ENCODE assay signal across 8 cellular contexts in the genomic region with DNA sequence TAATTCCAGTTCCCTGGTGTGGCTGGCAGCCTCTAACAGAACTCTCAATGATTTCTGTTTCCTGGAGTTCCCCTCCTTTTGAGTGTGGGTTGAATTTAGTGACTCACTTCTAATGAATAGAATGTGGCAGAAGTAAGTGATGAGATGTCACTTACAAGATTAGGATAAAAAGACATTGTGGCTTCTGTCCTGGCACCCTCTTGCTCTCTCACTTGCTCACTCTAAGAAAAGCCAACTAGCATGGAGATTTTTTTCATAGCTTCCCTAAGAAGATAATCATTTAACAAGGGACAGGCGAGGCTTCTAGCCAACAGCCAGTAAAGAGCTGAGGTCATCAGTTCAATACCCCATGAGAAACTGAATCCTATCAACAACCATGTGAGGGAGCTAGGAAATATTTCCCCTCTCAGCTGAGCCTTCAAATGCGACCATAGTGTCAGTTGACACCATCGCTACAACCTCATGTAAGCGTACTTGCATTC.
DNase-seq lines count a peak whose midpoint lies in the region; ATAC-seq, FAIRE-seq and TF ChIP-seq lines count a peak whose summit lies in the region.

No MANE protein-coding gene starts in this region.

- no peak overlapping the region for H3K23ac ChIP-seq in mesenchymal stem cell (ENCODE audit: low read length in 2 of 2)

- H3K36me3 ChIP-seq in HCT116 (ENCODE audit: control insufficient read depth in 1 of 2, insufficient read depth in 2 of 2, low read length in 2 of 2), result no peaks in the 10 kb centered on the region
- H3K36me3 ChIP-seq in mesenchymal stem cell (ENCODE audit: control insufficient read depth in 1 of 2, insufficient read depth in 2 of 2, low read depth in 1 of 2, low read length in 2 of 2), result no peaks in the 10 kb centered on the region
- no peaks in the 10 kb centered on the region for H3K36me3 ChIP-seq in hepatocyte (replicated peaks; ENCODE audit: insufficient read depth, low read depth)

- H4K8ac ChIP-seq in mesenchymal stem cell (ENCODE audit: low read length), result no peak overlapping the region

- H3K4ac ChIP-seq in mesenchymal stem cell (ENCODE audit: low read depth in 1 of 2, low read length in 2 of 2), result peak overlapping the region in 1 of 2 experiments; percentile 17

- BruUV-seq in HCT116 (replicated peaks; lab: Mats Ljungman, UMichigan), result no TSS peak

- H2BK15ac ChIP-seq in mesenchymal stem cell (ENCODE audit: low read depth, poor library complexity, severe bottlenecking), result no peak overlapping the region

- H3K9me2 ChIP-seq in HCT116 (ENCODE audit: insufficient read depth), result no peaks in the 10 kb centered on the region; the same call in 1 of the 2 replicates
- H3K9me2 ChIP-seq in hepatocyte (replicated peaks; ENCODE audit: insufficient read depth), result no peaks in the 10 kb centered on the region

- H2BK12ac ChIP-seq in mesenchymal stem cell (ENCODE audit: low read length in 2 of 2), result peak overlapping the region in 1 of 2 experiments; percentile 37

- H4K91ac ChIP-seq in mesenchymal stem cell (ENCODE audit: low read length), result no peak overlapping the region

- ATAC-seq in HCT116 (peak; percentile 82), SK-N-SH treated with all-trans-retinoic acid at 6 μM for 48 hours (peak; percentile 66), HG03460 (IDR thresholded peaks at IDR 0.05; ENCODE audit: unreplicated experiment) (no peak)

- H4K20me1 ChIP-seq in HCT116 (ENCODE audit: insufficient read depth) (no peaks in the 10 kb centered on the region), hepatocyte (ENCODE audit: insufficient read depth, poor library complexity, severe bottlenecking) (no peaks in the 10 kb centered on the region)

- H3K4me2 ChIP-seq in HCT116 (ENCODE audit: low read length) (peak overlapping the region; percentile 52), mesenchymal stem cell (ENCODE audit: low read length, poor library complexity, severe bottlenecking) (no peak overlapping the region), hepatocyte (no peak overlapping the region)

- H2AFZ ChIP-seq in HCT116 (ENCODE audit: low read depth, low read length, poor library complexity, severe bottlenecking), result peak overlapping the region; percentile 77
- no peak overlapping the region for H2AFZ ChIP-seq in mesenchymal stem cell (ENCODE audit: low read depth, low read length)
- H2AFZ ChIP-seq in hepatocyte, result no peak overlapping the region

- no peaks in the 10 kb centered on the region for H3K79me1 ChIP-seq in mesenchymal stem cell (replicated peaks; ENCODE audit: low read length, poor library complexity, severe bottlenecking)

- no peak overlapping the region for H3K14ac ChIP-seq in mesenchymal stem cell (ENCODE audit: low read length in 2 of 2)

- POLR2A ChIA-PET in HCT116 (lab: Charles Lee), result interaction anchor here (1.1 to 1.4 kb wide), 2 partner anchors 10 to 281 kb away, joined by 3 to 4 read pairs; a partner anchor contains a TSS

- H3K79me2 ChIP-seq in HCT116 (ENCODE audit: insufficient read depth, low read length), result no peaks in the 10 kb centered on the region
- no peaks in the 10 kb centered on the region for H3K79me2 ChIP-seq in hepatocyte

- H3K9ac ChIP-seq in HCT116 (ENCODE audit: low read length) (0 out of 2 replicates have a peak overlapping the region, but pooled peaks have one; percentile 13), mesenchymal stem cell (ENCODE audit: low read length) (peak overlapping the region; percentile 61)

- peak; percentile 30 for TF ChIP-seq RAD21 in HCT116 (IDR thresholded peaks at IDR 0.05; ENCODE audit: low read depth)

- peak; percentile 13 for FAIRE-seq in GM12891 (lab: Jason Lieb, UNC)

- H3K18ac ChIP-seq in mesenchymal stem cell (ENCODE audit: low read depth in 1 of 2, low read length in 2 of 2), result no peak overlapping the region

- DNase-seq in GM12891 (ENCODE audit: insufficient read length, low spot score) (no peak), HCT116 (ENCODE audit: low read depth, low spot score) (peak; percentile 70), mesenchymal stem cell (peak; percentile 78), hepatocyte (ENCODE audit: low spot score) (no peak), posterior vena cava (ENCODE audit: low spot score) (no peak), SW 1271 (lab: John Stamatoyannopoulos, UW) (no peak)

- no peak overlapping the region for H2BK120ac ChIP-seq in mesenchymal stem cell (ENCODE audit: low read depth, low read length)

- RAD21 ChIA-PET in HCT116 (lab: Charles Lee; ENCODE audit: low non-redundant PET in 1 of 2, low total read pairs in 2 of 2, uncharacterized antibody in 2 of 2, unreplicated experiment in 2 of 2), result interaction anchor here in 1 of 2 experiments (0.6 kb wide), 1 partner anchor 94 kb away, joined by 3 read pairs; no protein-coding TSS in a partner anchor

- TF ChIP-seq POLR2A in GM12891 (IDR thresholded peaks at IDR 0.05; ENCODE audit: low read depth, low read length) (no peak), HCT116 (IDR thresholded peaks at IDR 0.05; ENCODE audit: borderline replicate concordance, extremely low read depth, insufficient read depth, insufficient read length) (no peak)

- intact Hi-C loops in HCT116 (cut with micrococcal nuclease) (no loop called here), posterior vena cava (cut with DNase I) (no loop called here)

- H3K27me3 ChIP-seq in HCT116 (ENCODE audit: insufficient read depth, low read length) (no peaks in the 10 kb centered on the region), mesenchymal stem cell (ENCODE audit: control insufficient read depth in 1 of 2, insufficient read depth in 1 of 2, low read length in 2 of 2) (no peaks in the 10 kb centered on the region), hepatocyte (no peaks in the 10 kb centered on the region)

- no peak overlapping the region; the same call in 1 of the 2 replicates for H3K27ac ChIP-seq in HCT116 (ENCODE audit: low read depth, low read length)
- H3K27ac ChIP-seq in mesenchymal stem cell (ENCODE audit: low read length, poor library complexity, severe bottlenecking), result peak overlapping the region; percentile 39
- H3K27ac ChIP-seq in hepatocyte, result no peak overlapping the region

- CTCF ChIA-PET in HCT116 (lab: Charles Lee), result no interaction called here

- no peak overlapping the region for H2AK5ac ChIP-seq in mesenchymal stem cell (ENCODE audit: low read length, severe bottlenecking)

- H3K4me1 ChIP-seq in HCT116 (ENCODE audit: control insufficient read depth in 1 of 2, insufficient read depth in 2 of 2, low read length in 2 of 2), result peaks cover 9 to 32% of the 10 kb centered on the region in 2 experiments; a peak in 3 of 4 replicates
- no peaks in the 10 kb centered on the region for H3K4me1 ChIP-seq in mesenchymal stem cell (ENCODE audit: control insufficient read depth, insufficient read depth, low read depth, low read length)
- H3K4me1 ChIP-seq in hepatocyte (ENCODE audit: insufficient read depth), result no peaks in the 10 kb centered on the region

- no peak overlapping the region for H2BK5ac ChIP-seq in mesenchymal stem cell (ENCODE audit: low read depth, low read length, poor library complexity, severe bottlenecking)

- 64% methylated on average over 1 of the region's 4 CpGs for WGBS in mesenchymal stem cell
- WGBS in hepatocyte (ENCODE audit: low lambda C conversion rate, missing lambda C conversion rate), result 75% methylated on average over 4 of the region's 4 CpGs

- no peak for TF ChIP-seq CTCF in HCT116 (IDR thresholded peaks at IDR 0.05 in 2 of 3, conservative IDR thresholded peaks at IDR 0.05 in 1 of 3; ENCODE audit: borderline replicate concordance in 1 of 3, insufficient read depth in 1 of 3, low read depth in 2 of 3, low read length in 2 of 3)
- no peak for TF ChIP-seq CTCF in hepatocyte (IDR thresholded peaks at IDR 0.05; ENCODE audit: poor library complexity)

- H3K4me3 ChIP-seq in HCT116 (replicated peaks in 1 of 2; ENCODE audit: low read depth in 1 of 2, low read length in 2 of 2) (peak overlapping the region in 1 of 2 experiments; percentile 8; a peak in 2 of 4 replicates), mesenchymal stem cell (ENCODE audit: insufficient read depth in 1 of 2, low read depth in 1 of 2, low read length in 2 of 2) (no peak overlapping the region), hepatocyte (no peak overlapping the region)

- H3K9me3 ChIP-seq in HCT116 (ENCODE audit: control insufficient read depth in 1 of 2, insufficient read depth in 1 of 2, low read depth in 1 of 2, low read length in 2 of 2) (no peaks in the 10 kb centered on the region), mesenchymal stem cell (ENCODE audit: control insufficient read depth, low read length) (peaks cover 3% of the 10 kb centered on the region), hepatocyte (ENCODE audit: low read depth) (no peaks in the 10 kb centered on the region)

TF ChIP-seq in GM12891, 5 proteins besides CTCF, POLR2A, EP300 and RAD21:
- TF ChIP-seq TAF1 (IDR thresholded peaks at IDR 0.05; ENCODE audit: low read depth, low read length) (no peak), POU2F2 (IDR thresholded peaks at IDR 0.05; ENCODE audit: low read depth, low read length) (no peak), PAX5 (IDR thresholded peaks at IDR 0.05; ENCODE audit: insufficient read depth, low read length, severe bottlenecking) (no peak), POLR2AphosphoS5 (IDR thresholded peaks at IDR 0.05; ENCODE audit: low read depth, low read length) (no peak), SPI1 (IDR thresholded peaks at IDR 0.05; ENCODE audit: low read depth, low read length) (no peak)

TF ChIP-seq in SK-N-SH treated with all-trans-retinoic acid at 6 μM for 48 hours, 23 proteins besides CTCF, POLR2A, EP300 and RAD21:
- peak; percentile 82 for TF ChIP-seq ISL1 (CRISPR knock-in tag; IDR thresholded peaks at IDR 0.05)
- TF ChIP-seq, protein P1, sequence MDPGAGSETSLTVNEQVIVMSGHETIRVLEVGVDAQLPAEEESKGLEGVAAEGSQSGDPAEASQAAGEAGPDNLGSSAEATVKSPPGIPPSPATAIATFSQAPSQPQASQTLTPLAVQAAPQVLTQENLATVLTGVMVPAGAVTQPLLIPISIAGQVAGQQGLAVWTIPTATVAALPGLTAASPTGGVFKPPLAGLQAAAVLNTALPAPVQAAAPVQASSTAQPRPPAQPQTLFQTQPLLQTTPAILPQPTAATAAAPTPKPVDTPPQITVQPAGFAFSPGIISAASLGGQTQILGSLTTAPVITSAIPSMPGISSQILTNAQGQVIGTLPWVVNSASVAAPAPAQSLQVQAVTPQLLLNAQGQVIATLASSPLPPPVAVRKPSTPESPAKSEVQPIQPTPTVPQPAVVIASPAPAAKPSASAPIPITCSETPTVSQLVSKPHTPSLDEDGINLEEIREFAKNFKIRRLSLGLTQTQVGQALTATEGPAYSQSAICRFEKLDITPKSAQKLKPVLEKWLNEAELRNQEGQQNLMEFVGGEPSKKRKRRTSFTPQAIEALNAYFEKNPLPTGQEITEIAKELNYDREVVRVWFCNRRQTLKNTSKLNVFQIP (CRISPR knock-in tag; IDR thresholded peaks at IDR 0.05; ENCODE audit: borderline replicate concordance, low read depth), result 0 out of 2 replicates have a peak, but pooled peaks have one; percentile 54
- no peak for TF ChIP-seq BACH2 (CRISPR knock-in tag; IDR thresholded peaks at IDR 0.05; ENCODE audit: borderline replicate concordance)
TF ChIP-seq in SK-N-SH treated with all-trans-retinoic acid at 6 μM for 48 hours: peak in this region for 2.

Comparison
In these comparisons a context has a peak if more than half of its experiments do, and no peak if none do; other contexts are left out.
1. DNase-seq: peak in HCT116 (single experiment) and mesenchymal stem cell (single experiment); none in GM12891 (single experiment), hepatocyte (single experiment), posterior vena cava (single experiment) and SW 1271 (0 of 2).